Comparison of ENCODE assay signal across 28 cellular contexts in genomic region chr19:10537668-10538067, GRCh38. TPM values are rescaled to one million over a fixed set of nuclear protein-coding genes. Genes with fewer than 3 reads are reported as not detected.
A peak's percentile ranks its signal among the peaks of the same experiment; 100 is the strongest.
DNase-seq lines count a peak whose midpoint lies in the region; ATAC-seq, FAIRE-seq and TF ChIP-seq lines count a peak whose summit lies in the region.
"Had no signal": no experiment of that assay in that cellular context is flagged by ENCODE, and none has a peak within 500 bp of the region (broad histone marks: within the 10 kb centered on the region; RNA-seq: fewer than 3 reads in every experiment).

No MANE protein-coding gene starts in this region.

- no peak overlapping the region for H2BK12ac ChIP-seq in trophoblast cell (ENCODE audit: low read length)

- H3K9ac ChIP-seq in trophoblast cell (ENCODE audit: low read length) = no peak overlapping the region
- H3K9ac ChIP-seq: BLaER1 had no signal

- WGBS in trophoblast cell (ENCODE audit: extremely low coverage, insufficient coverage, insufficient read length) = no CpG with 5 or more reads among the region's 11 CpGs

- TF ChIP-seq RAD21 in Ishikawa (IDR thresholded peaks at IDR 0.05; ENCODE audit: low read depth) = no peak

- H3K4me1 ChIP-seq in trophoblast cell (ENCODE audit: control insufficient read depth in 1 of 2, insufficient read depth in 2 of 2, low read length in 2 of 2) = no peaks in the 10 kb centered on the region
- H3K4me1 ChIP-seq: BE2C had no signal

- no peak overlapping the region for H2BK5ac ChIP-seq in trophoblast cell (ENCODE audit: low read depth, low read length, poor library complexity)

- H3K4ac ChIP-seq in trophoblast cell (ENCODE audit: low read depth, low read length) = no peak overlapping the region

- no peak overlapping the region for H3K23ac ChIP-seq in trophoblast cell (ENCODE audit: low read length)

- no peak overlapping the region for H2AK5ac ChIP-seq in trophoblast cell (ENCODE audit: low read length)

- TF ChIP-seq EP300 in Ishikawa (IDR thresholded peaks at IDR 0.05; ENCODE audit: borderline replicate concordance) = no peak

- H3K27me3 ChIP-seq in bronchial epithelial cell (ENCODE audit: control insufficient read depth, insufficient read depth, low read length) (no peaks in the 10 kb centered on the region), trophoblast cell (ENCODE audit: insufficient read depth, low read length) (peaks cover 3% of the 10 kb centered on the region)
- H3K27me3 ChIP-seq: BLaER1 had no signal

- TF ChIP-seq CTCF in bronchial epithelial cell (IDR thresholded peaks at IDR 0.05; ENCODE audit: insufficient read depth, low read length, severe bottlenecking) (no peak), epithelial cell of esophagus (IDR thresholded peaks at IDR 0.05; ENCODE audit: insufficient read depth, low read depth, low read length, missing control alignments) (no peak)

- no peak overlapping the region for H4K8ac ChIP-seq in trophoblast cell (ENCODE audit: low read depth, low read length)

- no peak overlapping the region for H3K4me2 ChIP-seq in trophoblast cell (ENCODE audit: low read length)
- H3K4me2 ChIP-seq: BLaER1 had no signal

- ATAC-seq in HG03280 (IDR thresholded peaks at IDR 0.05; ENCODE audit: unreplicated experiment) (no peak), left ventricle myocardium superior (no peak), HG03097 (IDR thresholded peaks at IDR 0.05; ENCODE audit: low FRiP score, unreplicated experiment) (no peak), GM21717 (IDR thresholded peaks at IDR 0.05; ENCODE audit: unreplicated experiment) (no peak)

- H3K14ac ChIP-seq in trophoblast cell (ENCODE audit: low read length) = no peak overlapping the region

- H3K27ac ChIP-seq in trophoblast cell (ENCODE audit: low read depth, low read length) = no peak overlapping the region
- H3K27ac ChIP-seq: BLaER1 had no signal

- intact Hi-C loops in left ventricle myocardium superior (cut with micrococcal nuclease) = no loop called here

- no peak overlapping the region for H4K91ac ChIP-seq in trophoblast cell (ENCODE audit: low read depth, low read length)

- H4K12ac ChIP-seq in trophoblast cell (ENCODE audit: low read depth, low read length) = no peak overlapping the region

- no peaks in the 10 kb centered on the region for H3K9me3 ChIP-seq in trophoblast cell (ENCODE audit: insufficient read depth, low read depth, low read length)
- H3K9me3 ChIP-seq: BE2C, BLaER1 had no signal

- H3K4me3 ChIP-seq in bronchial epithelial cell (ENCODE audit: low read depth, low read length) (no peak overlapping the region), epithelial cell of esophagus (ENCODE audit: low read length) (no peak overlapping the region), trophoblast cell (ENCODE audit: low read depth, low read length) (no peak overlapping the region)
- H3K4me3 ChIP-seq: BLaER1, GM12878 had no signal

- no peak overlapping the region for H2BK120ac ChIP-seq in trophoblast cell (ENCODE audit: insufficient read depth, low read length, poor library complexity)

- no peaks in the 10 kb centered on the region for H3K79me1 ChIP-seq in trophoblast cell (ENCODE audit: low read length)

- DNase-seq in bronchial epithelial cell (ENCODE audit: low read depth) (peak; percentile 14), epithelial cell of esophagus (ENCODE audit: low read depth) (peak; percentile 32), trophoblast cell (peak; percentile 83 to 91), left ventricle myocardium superior (no peak)
- DNase-seq: 8988T; ACHN; BE2C; C1 segment of cervical spinal cord; CD4-positive, alpha-beta memory T cell; CD4-positive, CD25-positive, alpha-beta regulatory T cell; CD8-positive, alpha-beta memory T cell; COR-L47; DMS 273 treated with DMSO at 0.1 percent for 48 hours; DMS153; DMS53; DMS79; DND-41; EL; GDM1 had no signal

- H3K18ac ChIP-seq in trophoblast cell (ENCODE audit: low read length) = no peak overlapping the region

- H3K36me3 ChIP-seq in bronchial epithelial cell (ENCODE audit: control insufficient read depth, insufficient read depth, low read length) (no peaks in the 10 kb centered on the region), trophoblast cell (ENCODE audit: control insufficient read depth in 1 of 2, insufficient read depth in 2 of 2, low read length in 2 of 2) (no peaks in the 10 kb centered on the region)
- H3K36me3 ChIP-seq: BE2C, BLaER1 had no signal

- H2AFZ ChIP-seq in trophoblast cell (ENCODE audit: insufficient read depth, low read length, poor library complexity) = no peak overlapping the region

- no peak for FAIRE-seq in bronchial epithelial cell (lab: Jason Lieb, UNC)
- FAIRE-seq: A204.1, GM12878, GM12892, GM18507 had no signal

- H3K79me2 ChIP-seq in trophoblast cell (ENCODE audit: control insufficient read depth, insufficient read depth, low read length, poor library complexity) = no peaks in the 10 kb centered on the region

TF ChIP-seq in Ishikawa, 13 proteins besides CTCF, POLR2A, EP300 and RAD21:
- TF ChIP-seq TCF12 (IDR thresholded peaks at IDR 0.05; ENCODE audit: low read depth) = peak; percentile 52; the same call in 1 of the 2 replicates
- no peak for TF ChIP-seq REST (IDR thresholded peaks at IDR 0.05; ENCODE audit: low read depth)
- TF ChIP-seq TEAD4 (IDR thresholded peaks at IDR 0.05) = peak; percentile 8; the same call in 1 of the 2 replicates

RNA-seq across cellular contexts. Expression of gene ATG4D, which starts 6.0 kb away (rescaled TPM):
- total RNA-seq in bronchial epithelial cell = 30.3 and 37.5 TPM in 2 replicates
- polyA plus RNA-seq in trophoblast cell (2013) = 14.1 and 14.7 TPM in 2 replicates
- total RNA-seq in left ventricle myocardium superior = 61.4 TPM

RNA-seq across cellular contexts. Expression of gene S1PR5, which starts 20.4 kb away (rescaled TPM):
- total RNA-seq in bronchial epithelial cell (6.6 and 7.8 TPM in 2 replicates), left ventricle myocardium superior (not detected)
- polyA plus RNA-seq in trophoblast cell (2013) = 1.2 and 1.3 TPM in 2 replicates
- total RNA-seq: CD4-positive, CD25-positive, alpha-beta regulatory T cell; GM12878 had no signal

RNA-seq across cellular contexts. Expression of gene KRI1, which starts 28.1 kb away (rescaled TPM):
- 8.2 and 11.0 TPM in 2 replicates for total RNA-seq in bronchial epithelial cell
- polyA plus RNA-seq in trophoblast cell (2013) = 12.3 and 12.6 TPM in 2 replicates
- total RNA-seq in left ventricle myocardium superior = 9.3 TPM

RNA-seq across cellular contexts. Expression of gene CDKN2D, which starts 31.1 kb away (rescaled TPM):
- 6.6 and 13.3 TPM in 2 replicates for total RNA-seq in bronchial epithelial cell
- polyA plus RNA-seq in trophoblast cell (2013) = 2.6 and 2.7 TPM in 2 replicates
- total RNA-seq in left ventricle myocardium superior = 8.3 TPM

RNA-seq across cellular contexts. Expression of gene KEAP1, which starts 34.5 kb away (rescaled TPM):
- total RNA-seq in bronchial epithelial cell = 59.5 and 62.9 TPM in 2 replicates
- polyA plus RNA-seq in trophoblast cell (2013) = 29.2 and 29.6 TPM in 2 replicates
- total RNA-seq in left ventricle myocardium superior = 87.7 TPM
